In the genomic region with DNA sequence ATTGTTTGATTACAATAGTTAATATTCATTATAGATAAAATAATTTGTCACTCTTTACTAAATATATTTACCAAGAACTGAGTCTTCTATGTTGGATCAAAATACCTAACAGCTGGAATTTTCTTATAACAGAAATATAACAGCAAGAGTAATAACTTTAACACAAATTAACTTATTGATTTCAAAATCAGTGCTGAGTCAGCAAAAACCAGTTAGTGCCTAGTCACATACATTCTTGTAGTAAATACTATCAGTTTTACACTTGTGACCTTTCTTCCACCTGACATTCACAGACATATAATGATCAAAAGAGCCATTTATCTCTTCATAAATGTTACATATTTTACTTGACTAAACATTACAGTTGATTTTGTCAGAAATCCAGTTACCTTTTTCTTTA, we compare ENCODE assay signal across 29 cellular contexts.
"Had no signal": no experiment of that assay in that cellular context is flagged by ENCODE, and none has a peak within 500 bp of the region (broad histone marks: within the 10 kb centered on the region; RNA-seq: fewer than 3 reads in every experiment).

No MANE protein-coding gene starts in this region.

- H3K9me3 ChIP-seq: ascending aorta, breast epithelium, colonic mucosa, esophagus squamous epithelium, gastroesophageal sphincter had no signal

- FAIRE-seq: endothelial cell of umbilical vein had no signal

- H2AFZ ChIP-seq: hepatocyte had no signal

- H3K4me2 ChIP-seq: hepatocyte had no signal

- H3K4me3 ChIP-seq: ascending aorta, breast epithelium, cardiac muscle cell, colonic mucosa, esophagus squamous epithelium, gastroesophageal sphincter, heart right ventricle, hepatocyte had no signal

- H3K27ac ChIP-seq: ascending aorta, breast epithelium, cardiac muscle cell, colonic mucosa, epithelial cell of prostate, esophagus squamous epithelium, gastroesophageal sphincter, heart right ventricle, hepatocyte had no signal

- H3K36me3 ChIP-seq: ascending aorta, breast epithelium, cardiac muscle cell, colonic mucosa, esophagus squamous epithelium, gastroesophageal sphincter, heart right ventricle had no signal

- H3K27me3 ChIP-seq: ascending aorta, breast epithelium, cardiac muscle cell, colonic mucosa, esophagus squamous epithelium, gastroesophageal sphincter, heart right ventricle, hepatocyte had no signal

- ATAC-seq: activated CD4-positive, alpha-beta T cell treated with anti-CD3 and anti-CD28 coated beads for 36 hours; activated naive CD4-positive, alpha-beta T cell treated with anti-CD3 and anti-CD28 coated beads, Interleukin-2, amount 50 U/mL, for 72 hours; activated T-cell treated with anti-CD3 and anti-CD28 coated beads, Interleukin-2, amount 50 U/mL, for 72 hours; gastroesophageal sphincter; heart right ventricle had no signal

- H3K79me2 ChIP-seq: hepatocyte had no signal

- DNase-seq: activated CD4-positive, alpha-beta memory T cell treated with anti-CD3 and anti-CD28 coated beads for 36 hours; activated CD4-positive, alpha-beta T cell treated with anti-CD3 and anti-CD28 coated beads for 36 hours; activated CD4-positive, alpha-beta T cell treated with anti-CD3 and anti-CD28 coated beads, Interleukin-2, amount 10 ng/mL, durations not matched to agents 24 days and 14 days; activated CD4-positive, CD25-positive, alpha-beta regulatory T cell; activated CD4-positive, CD25-positive, alpha-beta regulatory T cell treated with anti-CD3 and anti-CD28 coated beads, Interleukin-2, amount 50 U/mL, for 72 hours; activated CD8-positive, alpha-beta memory T cell treated with anti-CD3 and anti-CD28 coated beads, Interleukin-2, amount 50 U/mL, for 48 hours; activated gamma-delta T cell; activated naive CD4-positive, alpha-beta T cell; activated naive CD4-positive, alpha-beta T cell treated with anti-CD3 and anti-CD28 coated beads, Interleukin-2, amount 10 ng/mL, durations not matched to agents 7 days and 5 days; activated naive CD8-positive, alpha-beta T cell treated with anti-CD3 and anti-CD28 coated beads, Interleukin-2, amount 10 ng/mL, durations not matched to agents 7 days and 5 days; activated T-cell treated with anti-CD3 and anti-CD28 coated beads for 4 hours; activated T-cell treated with anti-CD3 and anti-CD28 coated beads, Interleukin-2, amount 50 U/mL, for 24 hours; activated T-cell treated with anti-CD3 and anti-CD28 coated beads, Interleukin-2, amount 50 U/mL, for 72 hours; central memory CD4-positive, alpha-beta T cell; cerebellar nuclear complex; colonic mucosa; effector CD8-positive, alpha-beta T cell; esophagus squamous epithelium; foreskin melanocyte; heart right ventricle; T1000 had no signal

- H3K4me1 ChIP-seq: ascending aorta, breast epithelium, colonic mucosa, esophagus squamous epithelium, gastroesophageal sphincter, heart right ventricle had no signal
